Comparison of ENCODE assay signal across 11 cellular contexts in the genomic region with DNA sequence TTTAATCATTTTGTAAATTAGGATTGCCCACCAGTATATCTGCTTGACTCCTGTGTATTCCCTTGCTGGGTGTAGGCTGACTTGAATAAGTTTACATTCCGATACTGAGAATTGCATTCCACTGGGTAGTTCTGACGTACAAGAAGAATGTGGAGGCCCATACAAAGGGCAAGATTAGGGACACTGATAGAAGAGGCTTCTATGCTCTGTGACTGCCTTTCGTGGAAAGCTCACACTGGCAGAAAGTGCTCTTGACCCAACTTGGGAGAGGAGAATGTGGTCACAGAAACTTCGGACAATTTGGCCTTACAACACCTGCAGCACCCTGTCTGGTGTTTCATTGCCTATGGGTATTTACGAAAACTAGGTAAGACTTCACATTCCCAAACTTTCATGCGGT.
DNase-seq lines count a peak whose midpoint lies in the region; ATAC-seq and TF ChIP-seq lines count a peak whose summit lies in the region.
"Had no signal": no experiment of that assay in that cellular context is flagged by ENCODE, and none has a peak within 500 bp of the region (broad histone marks: within the 10 kb centered on the region; RNA-seq: fewer than 3 reads in every experiment).

No MANE protein-coding gene starts in this region.

- H3K36me3 ChIP-seq in ascending aorta: no peaks in the 10 kb centered on the region
- no peaks in the 10 kb centered on the region for H3K36me3 ChIP-seq in cardiac muscle cell

- H3K9me3 ChIP-seq in ascending aorta: peaks cover 0 to 5% of the 10 kb centered on the region in 2 donors
- H3K9me3 ChIP-seq in cardiac muscle cell (ENCODE audit: low read depth): no peaks in the 10 kb centered on the region

- peaks cover 0 to 17% of the 10 kb centered on the region in 2 donors for H3K4me1 ChIP-seq in ascending aorta
- H3K4me1 ChIP-seq in cardiac muscle cell (ENCODE audit: low read depth): peaks cover 31% of the 10 kb centered on the region

- ATAC-seq in GM18520 (IDR thresholded peaks at IDR 0.05; ENCODE audit: unreplicated experiment): no peak
- no peak for ATAC-seq in HG02610 (IDR thresholded peaks at IDR 0.05; ENCODE audit: unreplicated experiment)
- no peak for ATAC-seq in GM18502 (IDR thresholded peaks at IDR 0.05; ENCODE audit: poor library complexity, unreplicated experiment)
- ATAC-seq: activated naive CD4-positive, alpha-beta T cell treated with anti-CD3 and anti-CD28 coated beads, Interleukin-2, amount 50 U/mL, for 72 hours had no signal

- intact Hi-C loops in ascending aorta (cut with DNase I): no loop called here

- no peak for TF ChIP-seq CTCF in ascending aorta (IDR thresholded peaks at IDR 0.05)
- TF ChIP-seq CTCF in cardiac muscle cell (IDR thresholded peaks at IDR 0.05; ENCODE audit: low read depth, low read length): no peak

- DNase-seq in EH (ENCODE audit: low read depth) (peak; percentile 95), ascending aorta (ENCODE audit: low spot score in 2 of 2) (no peak), cardiac muscle cell (ENCODE audit: low read depth in 1 of 2, low spot score in 1 of 2) (peak; percentile 70 to 90), pons (ENCODE audit: low spot score) (peak; percentile 68), SKM-1 (lab: John Stamatoyannopoulos, UW; ENCODE audit: unreplicated experiment) (no peak)
- DNase-seq: DMS53; stimulated activated CD4-positive, alpha-beta T cell treated with anti-CD3 and anti-CD28 coated beads, Interleukin-4, amount 100 ng/mL, for 1 hour had no signal

- H3K27me3 ChIP-seq in ascending aorta (no peaks in the 10 kb centered on the region), cardiac muscle cell (no peaks in the 10 kb centered on the region)

- peak overlapping the region in 1 of 2 donors; percentile 54 for H3K27ac ChIP-seq in ascending aorta
- peak overlapping the region; percentile 99 for H3K27ac ChIP-seq in cardiac muscle cell

- H3K4me3 ChIP-seq in ascending aorta (peak overlapping the region; percentile 29 to 48), cardiac muscle cell (peak overlapping the region; percentile 36)

Comparison
In these comparisons a context has a peak if more than half of its experiments do, and no peak if none do; other contexts are left out.
1. DNase-seq: peak in EH (single experiment), cardiac muscle cell (2 of 2) and pons (single experiment); none in ascending aorta (0 of 2) and SKM-1 (single experiment).